15 cellular contexts compared by ENCODE assay signal in genomic region chr11:45902452-45903380, GRCh38. TPM values are rescaled to one million over a fixed set of nuclear protein-coding genes. Genes with fewer than 3 reads are reported as not detected.
A peak's percentile ranks its signal among the peaks of the same experiment; 100 is the strongest.
DNase-seq lines count a peak whose midpoint lies in the region; ATAC-seq and TF ChIP-seq lines count a peak whose summit lies in the region.
"Had no signal": no experiment of that assay in that cellular context is flagged by ENCODE, and none has a peak within 500 bp of the region (broad histone marks: within the 10 kb centered on the region; RNA-seq: fewer than 3 reads in every experiment).

No MANE protein-coding gene starts in this region.

- POLR2A ChIA-PET in SK-N-SH (lab: Yijun Ruan, JAX), result no interaction called here

- H3K4me1 ChIP-seq in right cardiac atrium (ENCODE audit: control insufficient read depth, insufficient read depth, low read length) (peaks cover 7% of the 10 kb centered on the region), mesenchymal stem cell (ENCODE audit: control insufficient read depth, insufficient read depth, low read depth, low read length) (peaks cover 24% of the 10 kb centered on the region), SK-N-SH (ENCODE audit: control insufficient read depth in 1 of 2, insufficient read depth in 2 of 2, low read depth in 1 of 2, low read length in 1 of 2) (peaks cover 11 to 34% of the 10 kb centered on the region in 2 experiments; a peak in 2 of 4 replicates)

- CTCF ChIA-PET in SK-N-SH (lab: Yijun Ruan, JAX), result interaction anchor here (1.0 to 2.8 kb wide), 4 partner anchors 30 to 132 kb away, joined by 3 to 17 read pairs (median 3); no protein-coding TSS in a partner anchor

- H3K27me3 ChIP-seq in right cardiac atrium (ENCODE audit: control insufficient read depth, insufficient read depth) (no peaks in the 10 kb centered on the region), mesenchymal stem cell (ENCODE audit: control insufficient read depth in 1 of 2, insufficient read depth in 1 of 2, low read length in 2 of 2) (peaks cover 0 to 23% of the 10 kb centered on the region in 2 experiments), SK-N-SH (ENCODE audit: insufficient read depth) (no peaks in the 10 kb centered on the region)

- H2BK15ac ChIP-seq in mesenchymal stem cell (ENCODE audit: low read depth, poor library complexity, severe bottlenecking), result peak overlapping the region; percentile 33

- no peak overlapping the region for H4K91ac ChIP-seq in mesenchymal stem cell (ENCODE audit: low read length)

- peaks cover 9% of the 10 kb centered on the region; the same call in 1 of the 2 replicates for H4K20me1 ChIP-seq in SK-N-SH (ENCODE audit: insufficient read depth)

- no peak overlapping the region for H3K4ac ChIP-seq in mesenchymal stem cell (ENCODE audit: low read depth in 1 of 2, low read length in 2 of 2)

- H2BK120ac ChIP-seq in mesenchymal stem cell (ENCODE audit: low read depth, low read length), result no peak overlapping the region

- H3K9me2 ChIP-seq in SK-N-SH, result no peaks in the 10 kb centered on the region

- TF ChIP-seq RAD21 in SK-N-SH (IDR thresholded peaks at IDR 0.05; ENCODE audit: low read length), result no peak

- TF ChIP-seq CTCF in SK-N-SH (IDR thresholded peaks at IDR 0.05), result no peak

- H2AFZ ChIP-seq in mesenchymal stem cell (ENCODE audit: low read depth, low read length) (no peak overlapping the region), SK-N-SH (ENCODE audit: low read depth) (no peak overlapping the region)

- H3K27ac ChIP-seq in right cardiac atrium (ENCODE audit: low read length) (no peak overlapping the region), cingulate gyrus (ENCODE audit: low read depth, low read length) (peak overlapping the region; percentile 99), mesenchymal stem cell (ENCODE audit: low read length, poor library complexity, severe bottlenecking) (no peak overlapping the region), SK-N-SH (ENCODE audit: low read depth in 2 of 2, low read length in 1 of 2) (no peak overlapping the region)
- H3K27ac ChIP-seq: BLaER1 treated with 17β-estradiol and CSF1 and Interleukin-3, amounts not matched to agents 10 nM and 100 nM; HL-60 had no signal

- no peak for ATAC-seq in right cardiac atrium

- no peak overlapping the region for H3K18ac ChIP-seq in mesenchymal stem cell (ENCODE audit: low read depth in 1 of 2, low read length in 2 of 2)

- H3K4me3 ChIP-seq in right cardiac atrium (ENCODE audit: low read length) (no peak overlapping the region), mesenchymal stem cell (ENCODE audit: insufficient read depth in 1 of 2, low read depth in 1 of 2, low read length in 2 of 2) (no peak overlapping the region), SK-N-SH (ENCODE audit: low read depth in 2 of 2, low read length in 1 of 2) (no peak overlapping the region)
- H3K4me3 ChIP-seq: BLaER1 treated with 17β-estradiol and CSF1 and Interleukin-3, amounts not matched to agents 10 nM and 100 nM had no signal

- no peak overlapping the region for H3K23ac ChIP-seq in mesenchymal stem cell (ENCODE audit: low read length in 2 of 2)

- H3K9ac ChIP-seq in mesenchymal stem cell (ENCODE audit: low read length) (no peak overlapping the region), SK-N-SH (no peak overlapping the region)
- H3K9ac ChIP-seq: BLaER1 treated with 17β-estradiol and CSF1 and Interleukin-3, amounts not matched to agents 10 nM and 100 nM had no signal

- H2BK5ac ChIP-seq in mesenchymal stem cell (ENCODE audit: low read depth, low read length, poor library complexity, severe bottlenecking), result no peak overlapping the region

- H4K8ac ChIP-seq in mesenchymal stem cell (ENCODE audit: low read length), result no peak overlapping the region

- H3K9me3 Mint-ChIP-seq in activated T-helper 1 cell treated with anti-CD3 and anti-CD28 coated beads, Interleukin-12 subunit alpha, Interleukin-12 subunit beta, Interleukin-2, Interleukin-4 antibody, amounts not matched to agents 30 ng/mL and 10 ng/mL and 1 ng/mL, durations not matched to agents 14 hours and 24 hours and 36 hours, result no peaks in the 10 kb centered on the region
- H3K9me3 Mint-ChIP-seq: H9 had no signal

- no peak overlapping the region for H2BK12ac ChIP-seq in mesenchymal stem cell (ENCODE audit: low read length in 2 of 2)

- no peak overlapping the region for H3K14ac ChIP-seq in mesenchymal stem cell (ENCODE audit: low read length in 2 of 2)

- WGBS in right cardiac atrium, result 91% methylated on average over 56 of the region's 56 CpGs
- whole genome bisulfite sequencing in mesenchymal stem cell, result 95% methylated on average over 56 of the region's 56 CpGs
- WGBS in SK-N-SH (ENCODE audit: low lambda C conversion rate), result 96% methylated on average over 48 of the region's 56 CpGs

- H3K4me1 Mint-ChIP-seq in activated T-helper 1 cell treated with anti-CD3 and anti-CD28 coated beads, Interleukin-12 subunit alpha, Interleukin-12 subunit beta, Interleukin-2, Interleukin-4 antibody, amounts not matched to agents 30 ng/mL and 10 ng/mL and 1 ng/mL, durations not matched to agents 14 hours and 24 hours and 36 hours (ENCODE audit: low read depth), result no peaks in the 10 kb centered on the region

- no peak overlapping the region for H3K4me2 ChIP-seq in mesenchymal stem cell (ENCODE audit: low read length, poor library complexity, severe bottlenecking)
- no peak overlapping the region for H3K4me2 ChIP-seq in SK-N-SH

- no peaks in the 10 kb centered on the region for H3F3A ChIP-seq in SK-N-SH (replicated peaks; ENCODE audit: insufficient read depth)

- H3K27me3 Mint-ChIP-seq in activated T-helper 1 cell treated with anti-CD3 and anti-CD28 coated beads, Interleukin-12 subunit alpha, Interleukin-12 subunit beta, Interleukin-2, Interleukin-4 antibody, amounts not matched to agents 30 ng/mL and 10 ng/mL and 1 ng/mL, durations not matched to agents 14 hours and 24 hours and 36 hours (ENCODE audit: insufficient read depth), result peaks cover 24% of the 10 kb centered on the region

- no peak overlapping the region for H3K27ac Mint-ChIP-seq in activated T-helper 1 cell treated with anti-CD3 and anti-CD28 coated beads, Interleukin-12 subunit alpha, Interleukin-12 subunit beta, Interleukin-2, Interleukin-4 antibody, amounts not matched to agents 30 ng/mL and 10 ng/mL and 1 ng/mL, durations not matched to agents 14 hours and 24 hours and 36 hours
- H3K27ac Mint-ChIP-seq: CD4-positive, CD25-positive, alpha-beta regulatory T cell; H9 had no signal

- peaks cover 3% of the 10 kb centered on the region for H3K79me1 ChIP-seq in mesenchymal stem cell (replicated peaks; ENCODE audit: low read length, poor library complexity, severe bottlenecking)

- no peak overlapping the region for H2AK5ac ChIP-seq in mesenchymal stem cell (ENCODE audit: low read length, severe bottlenecking)

- H3K79me2 ChIP-seq in SK-N-SH (ENCODE audit: insufficient read depth), result no peaks in the 10 kb centered on the region

- H3K4me3 Mint-ChIP-seq in activated T-helper 1 cell treated with anti-CD3 and anti-CD28 coated beads, Interleukin-12 subunit alpha, Interleukin-12 subunit beta, Interleukin-2, Interleukin-4 antibody, amounts not matched to agents 30 ng/mL and 10 ng/mL and 1 ng/mL, durations not matched to agents 14 hours and 24 hours and 36 hours, result no peak overlapping the region
- H3K4me3 Mint-ChIP-seq: H9 had no signal

- H3K9me3 ChIP-seq in right cardiac atrium (ENCODE audit: control insufficient read depth, low read length) (no peaks in the 10 kb centered on the region), mesenchymal stem cell (ENCODE audit: control insufficient read depth, low read length) (no peaks in the 10 kb centered on the region), SK-N-SH (no peaks in the 10 kb centered on the region)
- H3K9me3 ChIP-seq: BLaER1 treated with 17β-estradiol and CSF1 and Interleukin-3, amounts not matched to agents 10 nM and 100 nM had no signal

- intact Hi-C loops in right cardiac atrium (cut with DNase I) (no loop called here), cardiac septum (cut with DNase I) (no loop called here)
- intact Hi-C loops in activated T-helper 1 cell treated with anti-CD3 and anti-CD28 coated beads, Interleukin-12 subunit alpha, Interleukin-12 subunit beta, Interleukin-2, Interleukin-4 antibody, amounts not matched to agents 30 ng/mL and 10 ng/mL and 1 ng/mL, durations not matched to agents 14 hours and 24 hours and 36 hours (cut with micrococcal nuclease), result no loop called here

- no peaks in the 10 kb centered on the region for H3K36me3 Mint-ChIP-seq in activated T-helper 1 cell treated with anti-CD3 and anti-CD28 coated beads, Interleukin-12 subunit alpha, Interleukin-12 subunit beta, Interleukin-2, Interleukin-4 antibody, amounts not matched to agents 30 ng/mL and 10 ng/mL and 1 ng/mL, durations not matched to agents 14 hours and 24 hours and 36 hours (ENCODE audit: low read depth)
- H3K36me3 Mint-ChIP-seq: CD4-positive, CD25-positive, alpha-beta regulatory T cell had no signal

- TF ChIP-seq EP300 in SK-N-SH (IDR thresholded peaks at IDR 0.05; ENCODE audit: borderline replicate concordance in 1 of 2, low read depth in 1 of 2, low read length in 1 of 2), result no peak

- H3K36me3 ChIP-seq in mesenchymal stem cell (ENCODE audit: control insufficient read depth in 1 of 2, insufficient read depth in 2 of 2, low read depth in 1 of 2, low read length in 2 of 2) (peaks cover 18 to 30% of the 10 kb centered on the region in 2 experiments), SK-N-SH (replicated peaks in 1 of 2; ENCODE audit: control insufficient read depth in 1 of 2, insufficient read depth in 2 of 2, low read length in 1 of 2) (peaks cover 0 to 25% of the 10 kb centered on the region in 2 experiments)
- H3K36me3 ChIP-seq: BLaER1 treated with 17β-estradiol and CSF1 and Interleukin-3, amounts not matched to agents 10 nM and 100 nM had no signal

- DNase-seq in right cardiac atrium (peak in 2 of 3 donors; percentile 40 to 64), cardiac septum (ENCODE audit: low spot score) (no peak), mesenchymal stem cell (no peak), NCI-H2081 treated with DMSO at 0.1 percent for 48 hours (lab: John Stamatoyannopoulos, UW) (no peak), SK-N-SH (no peak)
- no peak for DNase-seq in stimulated activated CD4-positive, alpha-beta T cell treated with anti-CD3 and anti-CD28 coated beads, Interleukin-4, amount 100 ng/mL, for 4 hours
- no peak for DNase-seq in activated T-helper 1 cell treated with anti-CD3 and anti-CD28 coated beads, Interleukin-12 subunit alpha, Interleukin-12 subunit beta, Interleukin-2, Interleukin-4 antibody, amounts not matched to agents 30 ng/mL and 10 ng/mL and 1 ng/mL, durations not matched to agents 14 hours and 24 hours and 36 hours (ENCODE audit: low spot score)
- DNase-seq: 8988T; ACHN; CD4-positive, CD25-positive, alpha-beta regulatory T cell; GF-D8; H9 had no signal

RNA-seq across cellular contexts. Expression of gene FREY1, which starts 4.4 kb away (rescaled TPM):
- total RNA-seq in right cardiac atrium (under 1 TPM in 3 of 4 donors, not detected in 1; 0.42 to 0.68 (median 0.50) TPM), cardiac septum (0.54 TPM)
- polyA plus RNA-seq in right cardiac atrium (0.18 TPM), SK-N-SH (2012; rRNA removed) (0.30 and 0.49 TPM in 2 replicates)
- 0.28 TPM for polyA plus RNA-seq in mesenchymal stem cell (2013, experiment 1 of 2)
- polyA plus RNA-seq in mesenchymal stem cell (2013, experiment 2 of 2), result 0.15 TPM
- polyA plus RNA-seq in SK-N-SH (2012; cell fraction: cytosol; rRNA removed), result 0.14 TPM in 1 of 2 replicates, not detected in the other
- polyA plus RNA-seq in SK-N-SH (2012; cell fraction: nucleus; rRNA removed), result 0.89 and 1.3 TPM in 2 replicates
- total RNA-seq in activated T-helper 1 cell treated with anti-CD3 and anti-CD28 coated beads, Interleukin-12 subunit alpha, Interleukin-12 subunit beta, Interleukin-2, Interleukin-4 antibody, amounts not matched to agents 30 ng/mL and 10 ng/mL and 1 ng/mL, durations not matched to agents 14 hours and 24 hours and 36 hours, result 0.59 and 1.9 TPM in 2 replicates
- polyA plus RNA-seq: CD4-positive, CD25-positive, alpha-beta regulatory T cell had no signal

RNA-seq across cellular contexts. Expression of gene PEX16, which starts 15.0 kb away (rescaled TPM):
- total RNA-seq in right cardiac atrium (10 to 100 TPM; 14.3 to 17.7 (median 15.9) TPM), cardiac septum (13.0 TPM)
- polyA plus RNA-seq in right cardiac atrium (16.7 TPM), SK-N-SH (2012; rRNA removed) (44.1 and 46.4 TPM in 2 replicates)
- polyA plus RNA-seq in mesenchymal stem cell (2013, experiment 1 of 2), result 16.4 TPM
- 17.3 TPM for polyA plus RNA-seq in mesenchymal stem cell (2013, experiment 2 of 2)
- 22.0 and 28.1 TPM in 2 replicates for polyA plus RNA-seq in SK-N-SH (2012; cell fraction: cytosol; rRNA removed)
- 92.8 and 94.1 TPM in 2 replicates for polyA plus RNA-seq in SK-N-SH (2012; cell fraction: nucleus; rRNA removed)
- total RNA-seq in activated T-helper 1 cell treated with anti-CD3 and anti-CD28 coated beads, Interleukin-12 subunit alpha, Interleukin-12 subunit beta, Interleukin-2, Interleukin-4 antibody, amounts not matched to agents 30 ng/mL and 10 ng/mL and 1 ng/mL, durations not matched to agents 14 hours and 24 hours and 36 hours, result 37.4 and 44.6 TPM in 2 replicates

RNA-seq across cellular contexts. Expression of gene MAPK8IP1, which starts 17.3 kb away (rescaled TPM):
- total RNA-seq in right cardiac atrium, result 1 to 10 TPM; 5.8 to 7.4 (median 6.3) TPM
- polyA plus RNA-seq in right cardiac atrium, result 6.4 TPM
- 7.5 TPM for total RNA-seq in cardiac septum
- polyA plus RNA-seq in mesenchymal stem cell (2013, experiment 1 of 2), result 7.5 TPM
- 8.0 TPM for polyA plus RNA-seq in mesenchymal stem cell (2013, experiment 2 of 2)
- polyA plus RNA-seq in SK-N-SH (2012; rRNA removed), result 11.0 and 12.5 TPM in 2 replicates
- polyA plus RNA-seq in SK-N-SH (2012; cell fraction: cytosol; rRNA removed), result 6.0 and 9.8 TPM in 2 replicates
- 21.1 and 22.5 TPM in 2 replicates for polyA plus RNA-seq in SK-N-SH (2012; cell fraction: nucleus; rRNA removed)
- total RNA-seq in activated T-helper 1 cell treated with anti-CD3 and anti-CD28 coated beads, Interleukin-12 subunit alpha, Interleukin-12 subunit beta, Interleukin-2, Interleukin-4 antibody, amounts not matched to agents 30 ng/mL and 10 ng/mL and 1 ng/mL, durations not matched to agents 14 hours and 24 hours and 36 hours, result 0.51 and 0.91 TPM in 2 replicates

RNA-seq across cellular contexts. Expression of gene LARGE2, which starts 19.7 kb away (rescaled TPM):
- total RNA-seq in right cardiac atrium (under 1 TPM in 3 of 4 donors, not detected in 1; 0.18 to 0.48 (median 0.20) TPM), cardiac septum (not detected)
- polyA plus RNA-seq in right cardiac atrium (0.32 TPM), SK-N-SH (2012; rRNA removed) (1.4 and 2.4 TPM in 2 replicates)
- polyA plus RNA-seq in mesenchymal stem cell (2013, experiment 1 of 2), result 0.08 TPM
- 0.07 TPM for polyA plus RNA-seq in mesenchymal stem cell (2013, experiment 2 of 2)
- polyA plus RNA-seq in SK-N-SH (2012; cell fraction: cytosol; rRNA removed), result 0.94 and 1.6 TPM in 2 replicates
- polyA plus RNA-seq in SK-N-SH (2012; cell fraction: nucleus; rRNA removed), result 4.6 and 6.3 TPM in 2 replicates
- total RNA-seq in activated T-helper 1 cell treated with anti-CD3 and anti-CD28 coated beads, Interleukin-12 subunit alpha, Interleukin-12 subunit beta, Interleukin-2, Interleukin-4 antibody, amounts not matched to agents 30 ng/mL and 10 ng/mL and 1 ng/mL, durations not matched to agents 14 hours and 24 hours and 36 hours, result not detected in 2 replicates

RNA-seq across cellular contexts. Expression of gene CRY2, which starts 55.4 kb away (rescaled TPM):
- total RNA-seq in right cardiac atrium, result 10 to 100 TPM; 67.7 to 82.1 (median 74.4) TPM
- polyA plus RNA-seq in right cardiac atrium, result 34.3 TPM
- total RNA-seq in cardiac septum, result 49.6 TPM
- 6.2 TPM for polyA plus RNA-seq in mesenchymal stem cell (2013, experiment 1 of 2)
- polyA plus RNA-seq in mesenchymal stem cell (2013, experiment 2 of 2), result 5.3 TPM
- polyA plus RNA-seq in SK-N-SH (2012; rRNA removed), result 6.7 and 9.1 TPM in 2 replicates
- polyA plus RNA-seq in SK-N-SH (2012; cell fraction: cytosol; rRNA removed), result 2.8 and 3.7 TPM in 2 replicates
- polyA plus RNA-seq in SK-N-SH (2012; cell fraction: nucleus; rRNA removed), result 28.1 and 30.4 TPM in 2 replicates
- 19.4 and 23.7 TPM in 2 replicates for total RNA-seq in activated T-helper 1 cell treated with anti-CD3 and anti-CD28 coated beads, Interleukin-12 subunit alpha, Interleukin-12 subunit beta, Interleukin-2, Interleukin-4 antibody, amounts not matched to agents 30 ng/mL and 10 ng/mL and 1 ng/mL, durations not matched to agents 14 hours and 24 hours and 36 hours

Comparison
In these comparisons a context has a peak if more than half of its experiments do, and no peak if none do; other contexts are left out.
1. DNase-seq: peak in right cardiac atrium (2 of 3); none in cardiac septum (single experiment), mesenchymal stem cell (single experiment), NCI-H2081 treated with DMSO at 0.1 percent for 48 hours (single experiment), stimulated activated CD4-positive, alpha-beta T cell treated with anti-CD3 and anti-CD28 coated beads, Interleukin-4, amount 100 ng/mL, for 4 hours (0 of 2), SK-N-SH (single experiment) and activated T-helper 1 cell treated with anti-CD3 and anti-CD28 coated beads, Interleukin-12 subunit alpha, Interleukin-12 subunit beta, Interleukin-2, Interleukin-4 antibody, amounts not matched to agents 30 ng/mL and 10 ng/mL and 1 ng/mL, durations not matched to agents 14 hours and 24 hours and 36 hours (single experiment).